Comparison of ENCODE assay signal across 8 cellular contexts in genomic region chr1:90721210-90722194, GRCh38.
DNase-seq lines count a peak whose midpoint lies in the region; ATAC-seq and TF ChIP-seq lines count a peak whose summit lies in the region.

No MANE protein-coding gene starts in this region.

- peaks cover 4 to 7% of the 10 kb centered on the region in 2 donors for H3K9me3 Mint-ChIP-seq in effector memory CD8-positive, alpha-beta T cell
- H3K9me3 Mint-ChIP-seq in nephron progenitor cell = peaks cover 3% of the 10 kb centered on the region

- H3K36me3 Mint-ChIP-seq in effector memory CD8-positive, alpha-beta T cell (ENCODE audit: insufficient read depth) = peaks cover 61% of the 10 kb centered on the region
- no peaks in the 10 kb centered on the region for H3K36me3 Mint-ChIP-seq in nephron progenitor cell (ENCODE audit: low read depth)

- H3K4me3 Mint-ChIP-seq in effector memory CD8-positive, alpha-beta T cell = no peak overlapping the region
- no peak overlapping the region for H3K4me3 Mint-ChIP-seq in nephron progenitor cell

- H3K27ac Mint-ChIP-seq in effector memory CD8-positive, alpha-beta T cell = no peak overlapping the region
- H3K27ac Mint-ChIP-seq in nephron progenitor cell = no peak overlapping the region

- TF ChIP-seq CTCF in nephron progenitor cell (IDR thresholded peaks at IDR 0.05) = peak; percentile 89

- H3K4me1 Mint-ChIP-seq in effector memory CD8-positive, alpha-beta T cell (ENCODE audit: low read depth in 2 of 2) = peaks cover 26 to 39% of the 10 kb centered on the region in 2 donors
- H3K4me1 Mint-ChIP-seq in nephron progenitor cell = peaks cover 43% of the 10 kb centered on the region

- H3K27me3 Mint-ChIP-seq in effector memory CD8-positive, alpha-beta T cell = peaks cover 89 to 100% of the 10 kb centered on the region in 2 donors
- peaks cover 100% of the 10 kb centered on the region for H3K27me3 Mint-ChIP-seq in nephron progenitor cell (ENCODE audit: low read depth, poor library complexity)

- peak; percentile 64 for ATAC-seq in HG02678 (IDR thresholded peaks at IDR 0.05; ENCODE audit: unreplicated experiment)
- peak; percentile 63 for ATAC-seq in effector memory CD8-positive, alpha-beta T cell (replicated peaks)
- no peak for ATAC-seq in GM21447 (IDR thresholded peaks at IDR 0.05; ENCODE audit: unreplicated experiment)

- DNase-seq in activated naive CD4-positive, alpha-beta T cell treated with Interleukin-2 at 50 U/mL for 16 hours = peak; percentile 54
- no peak for DNase-seq in activated naive CD4-positive, alpha-beta T cell (lab: John Stamatoyannopoulos, UW)
- DNase-seq in NCI-H187 treated with DMSO at 0.1 percent for 48 hours (lab: John Stamatoyannopoulos, UW) (peak; percentile 44), T-helper 9 cell (peak; percentile 37), nephron progenitor cell (peak; percentile 77)
- peak; percentile 38 to 50 (median 46) for DNase-seq in effector memory CD8-positive, alpha-beta T cell

Comparison
In these comparisons a context has a peak if more than half of its experiments do, and no peak if none do; other contexts are left out.
1. DNase-seq: peak in activated naive CD4-positive, alpha-beta T cell treated with Interleukin-2 at 50 U/mL for 16 hours (single experiment), NCI-H187 treated with DMSO at 0.1 percent for 48 hours (single experiment), T-helper 9 cell (single experiment), effector memory CD8-positive, alpha-beta T cell (3 of 3) and nephron progenitor cell (single experiment); none in activated naive CD4-positive, alpha-beta T cell (0 of 4).